In the genomic region with DNA sequence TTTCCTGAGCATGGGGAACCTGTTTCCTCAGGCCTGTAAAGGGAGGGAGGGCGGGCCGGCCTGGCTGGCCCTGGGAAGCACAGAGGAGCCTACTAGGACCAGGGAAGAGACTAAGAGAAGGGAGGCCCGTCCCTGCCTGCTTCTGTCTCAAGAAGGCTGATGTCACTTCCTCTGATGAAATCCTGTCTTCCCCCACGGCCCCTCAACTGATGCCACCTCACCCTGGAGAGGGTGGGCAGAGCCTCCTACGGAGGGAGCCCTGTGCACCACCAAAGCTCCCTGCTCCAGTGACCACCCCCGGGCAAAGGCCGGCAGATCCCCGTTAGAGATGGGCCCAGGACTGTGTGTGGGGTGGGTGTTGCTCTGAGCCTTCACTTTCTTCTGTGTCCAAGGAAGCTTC, we compare ENCODE assay signal across 10 cellular contexts. TPM values are rescaled to one million over a fixed set of nuclear protein-coding genes. Genes with fewer than 3 reads are reported as not detected.
DNase-seq lines count a peak whose midpoint lies in the region; ATAC-seq lines count a peak whose summit lies in the region.
"Had no signal": no experiment of that assay in that cellular context is flagged by ENCODE, and none has a peak within 500 bp of the region (broad histone marks: within the 10 kb centered on the region; RNA-seq: fewer than 3 reads in every experiment).

No MANE protein-coding gene starts in this region.

- peak; percentile 45 for ATAC-seq in activated CD8-positive, alpha-beta T cell treated with anti-CD3 and anti-CD28 coated beads, Interleukin-2, amount 10 ng/mL, durations not matched to agents 7 days and 5 days
- ATAC-seq in left ventricle myocardium superior (peak; percentile 26), GM19455 (IDR thresholded peaks at IDR 0.05; ENCODE audit: unreplicated experiment) (no peak), GM18909 (IDR thresholded peaks at IDR 0.05; ENCODE audit: poor library complexity, unreplicated experiment) (no peak)
- ATAC-seq: body of pancreas had no signal

- H3K36me3 Mint-ChIP-seq in activated CD8-positive, alpha-beta T cell treated with anti-CD3 and anti-CD28 coated beads, Interleukin-2, amount 10 ng/mL, durations not matched to agents 7 days and 5 days (ENCODE audit: low read depth) = peaks cover 9% of the 10 kb centered on the region
- H3K36me3 Mint-ChIP-seq in stimulated activated naive CD8-positive, alpha-beta T cell treated with anti-CD3 and anti-CD28 coated beads, Interleukin-15, Interleukin-2, amounts not matched to agents 100 ng/mL and 50 ng/mL, for 24 hours (ENCODE audit: low read depth) = peaks cover 5% of the 10 kb centered on the region

- intact Hi-C loops in left ventricle myocardium superior (cut with micrococcal nuclease) = no loop called here

- no peaks in the 10 kb centered on the region for H3K9me3 Mint-ChIP-seq in activated CD8-positive, alpha-beta T cell treated with anti-CD3 and anti-CD28 coated beads, Interleukin-2, amount 10 ng/mL, durations not matched to agents 7 days and 5 days (ENCODE audit: insufficient read depth)
- H3K9me3 Mint-ChIP-seq in stimulated activated naive CD8-positive, alpha-beta T cell treated with anti-CD3 and anti-CD28 coated beads, Interleukin-15, Interleukin-2, amounts not matched to agents 100 ng/mL and 50 ng/mL, for 24 hours = no peaks in the 10 kb centered on the region

- POLR2A ChIA-PET in activated CD8-positive, alpha-beta T cell treated with anti-CD3 and anti-CD28 coated beads, Interleukin-2, amount 10 ng/mL, durations not matched to agents 7 days and 5 days (lab: Charles Lee) = no interaction called here

- peak overlapping the region; percentile 92 for H3K27ac Mint-ChIP-seq in activated CD8-positive, alpha-beta T cell treated with anti-CD3 and anti-CD28 coated beads, Interleukin-2, amount 10 ng/mL, durations not matched to agents 7 days and 5 days
- peak overlapping the region; percentile 87 for H3K27ac Mint-ChIP-seq in stimulated activated naive CD8-positive, alpha-beta T cell treated with anti-CD3 and anti-CD28 coated beads, Interleukin-15, Interleukin-2, amounts not matched to agents 100 ng/mL and 50 ng/mL, for 24 hours

- peak; percentile 70 for DNase-seq in NK-92 treated with Interleukin-12 subunit alpha and Interleukin-12 subunit beta, amount 100 ng/mL, for 24 hours (lab: John Stamatoyannopoulos, UW)
- DNase-seq in NK-92 (lab: John Stamatoyannopoulos, UW; ENCODE audit: unreplicated experiment) (no peak), left ventricle myocardium superior (no peak), iPS-NIHi7 (ENCODE audit: extremely low spot score) (no peak)
- DNase-seq in activated CD8-positive, alpha-beta T cell treated with anti-CD3 and anti-CD28 coated beads, Interleukin-2, amount 10 ng/mL, durations not matched to agents 7 days and 5 days = peak; percentile 50
- DNase-seq: ovary had no signal

- CTCF ChIA-PET in activated CD8-positive, alpha-beta T cell treated with anti-CD3 and anti-CD28 coated beads, Interleukin-2, amount 10 ng/mL, durations not matched to agents 7 days and 5 days (lab: Charles Lee) = no interaction called here

- peaks cover 56% of the 10 kb centered on the region for H3K4me1 Mint-ChIP-seq in activated CD8-positive, alpha-beta T cell treated with anti-CD3 and anti-CD28 coated beads, Interleukin-2, amount 10 ng/mL, durations not matched to agents 7 days and 5 days (ENCODE audit: low read depth)
- peaks cover 58% of the 10 kb centered on the region for H3K4me1 Mint-ChIP-seq in stimulated activated naive CD8-positive, alpha-beta T cell treated with anti-CD3 and anti-CD28 coated beads, Interleukin-15, Interleukin-2, amounts not matched to agents 100 ng/mL and 50 ng/mL, for 24 hours (ENCODE audit: low read depth)

- H3K27me3 Mint-ChIP-seq in activated CD8-positive, alpha-beta T cell treated with anti-CD3 and anti-CD28 coated beads, Interleukin-2, amount 10 ng/mL, durations not matched to agents 7 days and 5 days (ENCODE audit: low read depth) = no peaks in the 10 kb centered on the region
- no peaks in the 10 kb centered on the region for H3K27me3 Mint-ChIP-seq in stimulated activated naive CD8-positive, alpha-beta T cell treated with anti-CD3 and anti-CD28 coated beads, Interleukin-15, Interleukin-2, amounts not matched to agents 100 ng/mL and 50 ng/mL, for 24 hours

- H3K4me3 Mint-ChIP-seq in activated CD8-positive, alpha-beta T cell treated with anti-CD3 and anti-CD28 coated beads, Interleukin-2, amount 10 ng/mL, durations not matched to agents 7 days and 5 days = peak overlapping the region; percentile 3
- H3K4me3 Mint-ChIP-seq in stimulated activated naive CD8-positive, alpha-beta T cell treated with anti-CD3 and anti-CD28 coated beads, Interleukin-15, Interleukin-2, amounts not matched to agents 100 ng/mL and 50 ng/mL, for 24 hours = no peak overlapping the region

RNA-seq across cellular contexts. Expression of a gene that starts 1.0 kb away (rescaled TPM):
- total RNA-seq in activated CD8-positive, alpha-beta T cell treated with anti-CD3 and anti-CD28 coated beads, Interleukin-2, amount 10 ng/mL, durations not matched to agents 7 days and 5 days = 10 to 100 TPM in 1 of 2 experiments, 1 to 10 TPM in 1; 8.1 to 11.5 TPM
- total RNA-seq in left ventricle myocardium superior = 3.2 TPM

RNA-seq across cellular contexts. Expression of a gene that starts 14.3 kb away (rescaled TPM):
- 10 to 100 TPM; 75.7 to 77.2 TPM for total RNA-seq in activated CD8-positive, alpha-beta T cell treated with anti-CD3 and anti-CD28 coated beads, Interleukin-2, amount 10 ng/mL, durations not matched to agents 7 days and 5 days
- 10.9 TPM for total RNA-seq in left ventricle myocardium superior

RNA-seq across cellular contexts. Expression of a gene that starts 56.2 kb away (rescaled TPM):
- 1 to 10 TPM; 2.6 to 2.8 TPM for total RNA-seq in activated CD8-positive, alpha-beta T cell treated with anti-CD3 and anti-CD28 coated beads, Interleukin-2, amount 10 ng/mL, durations not matched to agents 7 days and 5 days
- 4.2 TPM for total RNA-seq in left ventricle myocardium superior

RNA-seq across cellular contexts. Expression of a gene that starts 57.4 kb away (rescaled TPM):
- 10 to 100 TPM; 40.4 to 45.4 TPM for total RNA-seq in activated CD8-positive, alpha-beta T cell treated with anti-CD3 and anti-CD28 coated beads, Interleukin-2, amount 10 ng/mL, durations not matched to agents 7 days and 5 days
- 25.8 TPM for total RNA-seq in left ventricle myocardium superior

Comparison
In these comparisons a context has a peak if more than half of its experiments do, and no peak if none do; other contexts are left out.
1. DNase-seq: peak in NK-92 treated with Interleukin-12 subunit alpha and Interleukin-12 subunit beta, amount 100 ng/mL, for 24 hours (single experiment) and activated CD8-positive, alpha-beta T cell treated with anti-CD3 and anti-CD28 coated beads, Interleukin-2, amount 10 ng/mL, durations not matched to agents 7 days and 5 days (single experiment); none in NK-92 (single experiment), left ventricle myocardium superior (single experiment) and iPS-NIHi7 (single experiment).
2. ATAC-seq: peak in activated CD8-positive, alpha-beta T cell treated with anti-CD3 and anti-CD28 coated beads, Interleukin-2, amount 10 ng/mL, durations not matched to agents 7 days and 5 days (single experiment) and left ventricle myocardium superior (single experiment); none in GM19455 (single experiment) and GM18909 (single experiment).